20 cellular contexts compared by ENCODE assay signal in genomic region chr10:5105626-5106025, GRCh38. TPM values are rescaled to one million over a fixed set of nuclear protein-coding genes. Genes with fewer than 3 reads are reported as not detected.
A peak's percentile ranks its signal among the peaks of the same experiment; 100 is the strongest.
DNase-seq lines count a peak whose midpoint lies in the region; ATAC-seq, FAIRE-seq and TF ChIP-seq lines count a peak whose summit lies in the region.
"Had no signal": no experiment of that assay in that cellular context is flagged by ENCODE, and none has a peak within 500 bp of the region (broad histone marks: within the 10 kb centered on the region; RNA-seq: fewer than 3 reads in every experiment).

No MANE protein-coding gene starts in this region.

- H3K4me3 Mint-ChIP-seq in MCF 10A (ENCODE audit: unreplicated experiment) = no peak overlapping the region

- no peak overlapping the region for H3K27ac ChIP-seq in breast epithelium
- H3K27ac ChIP-seq in adrenal gland = no peak overlapping the region
- H3K27ac ChIP-seq in HepG2 (ENCODE audit: extremely low read length, insufficient read depth, low read length) = no peak overlapping the region
- H3K27ac ChIP-seq in subcutaneous abdominal adipose tissue (ENCODE audit: low read depth, low read length) = peak overlapping the region; percentile 61
- H3K27ac ChIP-seq in brain microvascular endothelial cell = no peak overlapping the region
- H3K27ac ChIP-seq: C4-2B had no signal

- H3K27ac Mint-ChIP-seq in MCF 10A (ENCODE audit: low read depth, unreplicated experiment) = no peak overlapping the region

- no peak overlapping the region for H3K4me3 ChIP-seq in breast epithelium
- H3K4me3 ChIP-seq in adrenal gland = no peak overlapping the region
- no peak overlapping the region for H3K4me3 ChIP-seq in HepG2 (replicated peaks in 1 of 3; ENCODE audit: insufficient read depth in 1 of 3, low read depth in 2 of 3, low read length in 3 of 3)
- H3K4me3 ChIP-seq in subcutaneous abdominal adipose tissue (ENCODE audit: low read depth in 1 of 5, low read length in 5 of 5) = no peak overlapping the region
- no peak overlapping the region for H3K4me3 ChIP-seq in brain microvascular endothelial cell (ENCODE audit: low read depth, low read length)

- no peak overlapping the region for H3K4me2 ChIP-seq in HepG2 (ENCODE audit: low read depth, low read length)

- no peak for TF ChIP-seq RAD21 in HepG2 (CRISPR knock-in tag; IDR thresholded peaks at IDR 0.05)

- H3K36me3 ChIP-seq in breast epithelium (no peaks in the 10 kb centered on the region), adrenal gland (replicated peaks in 1 of 2) (peaks cover 0 to 24% of the 10 kb centered on the region in 2 donors), HepG2 (replicated peaks in 1 of 2; ENCODE audit: control insufficient read depth in 1 of 2, insufficient read depth in 2 of 2, low read length in 2 of 2) (peaks cover 6 to 41% of the 10 kb centered on the region in 2 experiments), subcutaneous abdominal adipose tissue (ENCODE audit: control insufficient read depth in 5 of 5, insufficient read depth in 5 of 5, low read length in 5 of 5) (peaks cover 45 to 62% (median 53%) of the 10 kb centered on the region in 5 donors), brain microvascular endothelial cell (replicated peaks) (no peaks in the 10 kb centered on the region)

- TF ChIP-seq EP300 in HepG2 (IDR thresholded peaks at IDR 0.05; ENCODE audit: low read depth in 2 of 2, low read length in 2 of 2) (no peak), HepG2 (CRISPR knock-in tag; IDR thresholded peaks at IDR 0.05; ENCODE audit: borderline replicate concordance) (no peak)

- H3K9me3 ChIP-seq in breast epithelium = no peaks in the 10 kb centered on the region
- no peaks in the 10 kb centered on the region for H3K9me3 ChIP-seq in adrenal gland (replicated peaks in 1 of 3)
- no peaks in the 10 kb centered on the region for H3K9me3 ChIP-seq in HepG2 (ENCODE audit: low read length)
- no peaks in the 10 kb centered on the region for H3K9me3 ChIP-seq in subcutaneous abdominal adipose tissue (ENCODE audit: control insufficient read depth in 5 of 5, low read length in 5 of 5)

- POLR2A ChIA-PET in MCF 10A (lab: Yijun Ruan, JAX) (interaction anchor here (1.5 kb wide), 1 partner anchor 292 kb away, joined by 3 read pairs; no protein-coding TSS in a partner anchor), HepG2 (lab: Yijun Ruan, JAX) (interaction anchor here (1.0 to 1.1 kb wide), 2 partner anchors 11 to 16 kb away, joined by 3 read pairs; no protein-coding TSS in a partner anchor)

- H3K9me3 Mint-ChIP-seq in MCF 10A (ENCODE audit: unreplicated experiment) = no peaks in the 10 kb centered on the region

- peaks cover 63% of the 10 kb centered on the region for H3K36me3 Mint-ChIP-seq in MCF 10A (ENCODE audit: insufficient read depth, unreplicated experiment)

- H3K9ac ChIP-seq in HepG2 (ENCODE audit: insufficient read depth, low read depth, low read length) (no peak overlapping the region), subcutaneous abdominal adipose tissue (ENCODE audit: low read length in 5 of 5) (no peak overlapping the region)

- WGBS in adrenal gland, 4 donors = 86 to 100% (median 95%) methylated on average over 1 of the region's 1 CpG
- WGBS in HepG2 (ENCODE audit: low lambda C conversion rate) = 100% methylated on average over 1 of the region's 1 CpG

- no peaks in the 10 kb centered on the region for H3K27me3 ChIP-seq in breast epithelium
- no peaks in the 10 kb centered on the region for H3K27me3 ChIP-seq in adrenal gland
- H3K27me3 ChIP-seq in HepG2 (ENCODE audit: control insufficient read depth in 1 of 2, insufficient read depth in 2 of 2, low read length in 2 of 2) = no peaks in the 10 kb centered on the region
- H3K27me3 ChIP-seq in subcutaneous abdominal adipose tissue (ENCODE audit: control insufficient read depth in 5 of 5, insufficient read depth in 4 of 5, low read length in 5 of 5) = no peaks in the 10 kb centered on the region
- H3K27me3 ChIP-seq in brain microvascular endothelial cell (replicated peaks) = no peaks in the 10 kb centered on the region

- no peak overlapping the region for H2AFZ ChIP-seq in HepG2 (ENCODE audit: low read length)

- no peak for TF ChIP-seq CTCF in MCF 10A (IDR thresholded peaks at IDR 0.05; ENCODE audit: unreplicated experiment)
- TF ChIP-seq CTCF in breast epithelium (IDR thresholded peaks at IDR 0.05) = no peak
- TF ChIP-seq CTCF in adrenal gland (IDR thresholded peaks at IDR 0.05) = no peak
- no peak for TF ChIP-seq CTCF in HepG2 (CRISPR knock-in tag; IDR thresholded peaks at IDR 0.05)
- no peak for TF ChIP-seq CTCF in brain microvascular endothelial cell (IDR thresholded peaks at IDR 0.05; ENCODE audit: low read depth, low read length, missing control alignments)

- no peaks in the 10 kb centered on the region for H3K4me1 Mint-ChIP-seq in MCF 10A (ENCODE audit: insufficient read depth, unreplicated experiment)

- peak; percentile 57; the same call in 1 of the 3 replicates for ATAC-seq in HepG2
- no peak for ATAC-seq in HG03045 (IDR thresholded peaks at IDR 0.05; ENCODE audit: unreplicated experiment)
- ATAC-seq: SK-N-SH treated with all-trans-retinoic acid at 6 μM for 48 hours had no signal

- intact Hi-C loops in MCF 10A (cut with micrococcal nuclease) (no loop called here), breast epithelium (cut with DNase I; ENCODE audit: low total_unique reads) (no loop called here), adrenal gland (cut with DNase I) (loop anchor here in 1 of 2 donors (10.0 kb wide), 1 partner anchor 261 kb away; no protein-coding TSS in a partner anchor), HepG2 (cut with micrococcal nuclease; ENCODE audit: unreplicated experiment) (no loop called here)

- H4K20me1 ChIP-seq in HepG2 (ENCODE audit: insufficient read depth, low read length) = no peaks in the 10 kb centered on the region

- H3K79me2 ChIP-seq in HepG2 (ENCODE audit: insufficient read depth, low read length) = no peaks in the 10 kb centered on the region

- no peak for FAIRE-seq in HepG2 (lab: Jason Lieb, UNC)
- FAIRE-seq: GM12891, GM19239 had no signal

- H3K4me1 ChIP-seq in breast epithelium (no peaks in the 10 kb centered on the region), adrenal gland (replicated peaks in 1 of 2) (no peaks in the 10 kb centered on the region), HepG2 (ENCODE audit: insufficient read depth, low read length) (peaks cover 29% of the 10 kb centered on the region; the same call in 1 of the 2 replicates), subcutaneous abdominal adipose tissue (ENCODE audit: control insufficient read depth in 5 of 5, insufficient read depth in 5 of 5, low read length in 5 of 5) (peaks cover 0 to 34% (median 9%) of the 10 kb centered on the region in 5 donors)

- DNase-seq in MCF 10A (ENCODE audit: unreplicated experiment) (peak; percentile 23), breast epithelium (ENCODE audit: low spot score in 2 of 2) (no peak), adrenal gland (peak; percentile 20 to 66 (median 52)), HepG2 (ENCODE audit: low spot score) (no peak), brain microvascular endothelial cell (no peak), T-helper 9 cell (no peak)
- DNase-seq: 8988T, COR-L47, DMS53, NCI-H1092, NCI-H446, NCI-H748 treated with DMSO at 0.1 percent for 48 hours, Right ventricle myocardium superior had no signal

- BruUV-seq in MCF 10A (replicated peaks; lab: Mats Ljungman, UMichigan) (no TSS peak), HepG2 (replicated peaks; lab: Mats Ljungman, UMichigan) (no TSS peak)

- no peak for TF ChIP-seq POLR2A in breast epithelium (IDR thresholded peaks at IDR 0.05)
- TF ChIP-seq POLR2A in adrenal gland (IDR thresholded peaks at IDR 0.05) = no peak
- TF ChIP-seq POLR2A in HepG2 (IDR thresholded peaks at IDR 0.05; ENCODE audit: insufficient read depth in 1 of 2, low read depth in 2 of 2, low read length in 2 of 2) = peak; percentile 19 to 35; a peak in 1 of 4 replicates

- in situ Hi-C loops in HepG2 (cut with HindIII; ENCODE audit: extremely low pct_ligation_motif_present, low pct_unique_long_range_greater_than_20kb) = no loop called here
- in situ Hi-C loops in brain microvascular endothelial cell (cut with HindIII; ENCODE audit: low pct_ligation_motif_present, low sequenced_read_pairs) = no loop called here

- no peaks in the 10 kb centered on the region for H3K27me3 Mint-ChIP-seq in MCF 10A (ENCODE audit: insufficient read depth, unreplicated experiment)

- CTCF ChIA-PET in MCF 10A (lab: Yijun Ruan, JAX) (interaction anchor here (0.6 kb wide), 1 partner anchor 299 kb away, joined by 3 read pairs; the partner anchor contains the start of gene TUBAL3), HepG2 (lab: Yijun Ruan, JAX; ENCODE audit: low intra/inter-chr PET ratio, low total read pairs) (no interaction called here)

RNA-seq across cellular contexts. Expression of gene AKR1C3, which starts 11.4 kb away (rescaled TPM):
- total RNA-seq in MCF 10A (2022) = 22.0 and 22.9 TPM in 2 replicates
- 100 to 1,000 TPM in 1 of 3 donors, 10 to 100 TPM in 2; 37.6 to 110 (median 70.8) TPM for total RNA-seq in breast epithelium
- 10 to 100 TPM; 28.5 to 74.8 (median 58.6) TPM for total RNA-seq in adrenal gland
- 10 to 100 TPM; 22.8 to 36.8 (median 31.7) TPM for polyA plus RNA-seq in adrenal gland
- 368 and 551 TPM in 2 replicates for total RNA-seq in HepG2 (2016; rRNA removed; fragmentation: Illumina TruSeq; extraction: Trizol)
- 134 and 147 TPM in 2 replicates for total RNA-seq in HepG2 (2016; cell fraction: cytosol; rRNA removed; fragmentation: Illumina TruSeq; extraction: Trizol; ENCODE audit: low read depth)
- 369 and 539 TPM in 2 replicates for total RNA-seq in HepG2 (2016; cell fraction: insoluble cytoplasmic fraction; rRNA removed; fragmentation: Illumina TruSeq; extraction: Trizol)
- 138 and 154 TPM in 2 replicates for total RNA-seq in HepG2 (2016; cell fraction: membrane; rRNA removed; fragmentation: Illumina TruSeq; extraction: Trizol)
- total RNA-seq in HepG2 (2016; cell fraction: nucleus; rRNA removed; fragmentation: Illumina TruSeq; extraction: Trizol) = 156 and 162 TPM in 2 replicates
- polyA plus RNA-seq in HepG2 (2011; rRNA removed) = 510 and 532 TPM in 2 replicates
- polyA plus RNA-seq in HepG2 (2011; cell fraction: cytosol; rRNA removed) = 458 and 549 TPM in 2 replicates
- polyA plus RNA-seq in HepG2 (2011; cell fraction: nucleus; rRNA removed) = 116 and 167 TPM in 2 replicates
- 489 and 651 TPM in 2 replicates for polyA plus RNA-seq in HepG2 (2012)
- polyA plus RNA-seq in HepG2 (2016; cell fraction: cytosol; fragmentation: Illumina TruSeq; extraction: Trizol; ENCODE audit: low read depth) = 110 and 117 TPM in 2 replicates
- polyA plus RNA-seq in HepG2 (2016; cell fraction: insoluble cytoplasmic fraction; fragmentation: Illumina TruSeq; extraction: Trizol; ENCODE audit: low read depth) = 384 and 400 TPM in 2 replicates
- polyA plus RNA-seq in HepG2 (2016; cell fraction: membrane; fragmentation: Illumina TruSeq; extraction: Trizol; ENCODE audit: low read depth) = 91.8 and 107 TPM in 2 replicates
- polyA plus RNA-seq in HepG2 (2016; cell fraction: nucleus; fragmentation: Illumina TruSeq; extraction: Trizol; ENCODE audit: insufficient read depth, low read depth) = 144 and 160 TPM in 2 replicates
- polyA minus RNA-seq in HepG2 (2011; rRNA and poly(A)+ RNA removed; ENCODE audit: low replicate concordance) = 210 and 278 TPM in 2 replicates
- 143 and 173 TPM in 2 replicates for polyA minus RNA-seq in HepG2 (2011; cell fraction: cytosol; rRNA and poly(A)+ RNA removed)
- polyA minus RNA-seq in HepG2 (2011; cell fraction: nucleus; rRNA and poly(A)+ RNA removed) = 118 and 193 TPM in 2 replicates
- total RNA-seq: G401 had no signal

Comparison
In these comparisons a context has a peak if more than half of its experiments do, and no peak if none do; other contexts are left out.
1. DNase-seq: peak in MCF 10A (single experiment) and adrenal gland (7 of 7); none in breast epithelium (0 of 2), HepG2 (single experiment), brain microvascular endothelial cell (single experiment) and T-helper 9 cell (single experiment).
2. POLR2A ChIP-seq: peak in HepG2 (2 of 2); none in breast epithelium (single experiment) and adrenal gland (0 of 2).